ENCODE assay signal across 1 cellular context in the genomic region with DNA sequence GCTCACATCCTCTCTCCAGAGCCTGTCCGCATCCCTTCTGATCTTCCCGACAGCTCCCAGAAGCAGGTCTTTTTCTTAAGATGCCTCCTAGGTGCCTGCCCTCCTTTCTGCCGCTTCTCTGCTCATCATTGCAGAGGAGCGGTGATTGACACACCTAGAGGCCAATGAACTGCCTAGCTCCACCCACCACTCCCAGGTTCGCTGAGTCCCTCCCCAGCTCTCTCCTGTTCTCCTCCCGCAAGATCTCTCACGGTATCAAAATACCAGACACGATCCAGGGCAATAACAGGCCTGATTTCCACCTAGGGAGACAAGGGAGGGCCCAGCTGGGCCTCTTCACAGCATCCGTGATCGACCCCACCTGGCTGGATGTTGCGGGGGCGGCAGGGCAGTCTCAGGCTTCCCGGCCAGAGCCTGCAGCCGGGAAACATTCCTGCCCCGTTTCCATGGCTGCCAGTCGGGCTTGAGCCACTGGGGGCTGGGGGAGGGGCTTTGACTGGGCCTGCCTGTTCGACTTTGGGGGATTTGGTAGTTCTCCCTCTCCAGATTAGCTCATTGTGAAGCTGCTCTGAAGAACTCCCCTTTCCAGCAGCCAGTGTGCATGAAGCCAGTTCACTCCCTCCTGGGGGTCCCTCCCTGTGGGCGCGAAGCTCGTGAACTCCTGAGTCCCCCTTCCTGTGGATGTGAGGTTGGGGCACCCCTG.
TF ChIP-seq lines count a peak whose summit lies in the region.

No MANE protein-coding gene starts in this region.

TF ChIP-seq in H1, 55 proteins besides CTCF, POLR2A, EP300 and RAD21 (continued from another document):
- TF ChIP-seq RBBP5 (IDR thresholded peaks at IDR 0.05; ENCODE audit: borderline replicate concordance, low read depth, low read length) (peak; percentile 96; the same call in 1 of the 2 replicates), SP1 (IDR thresholded peaks at IDR 0.05; ENCODE audit: low read depth, low read length) (peak; percentile 93), KDM4A (IDR thresholded peaks at IDR 0.05; ENCODE audit: low read depth, low read length, severe bottlenecking) (peak; percentile 81), TAF1 (IDR thresholded peaks at IDR 0.05; ENCODE audit: low read depth, low read length) (peak; percentile 58; the same call in 1 of the 2 replicates), EGR1 (IDR thresholded peaks at IDR 0.05; ENCODE audit: borderline replicate concordance, low read depth, low read length) (peak; percentile 98)
- TF ChIP-seq, protein P1, sequence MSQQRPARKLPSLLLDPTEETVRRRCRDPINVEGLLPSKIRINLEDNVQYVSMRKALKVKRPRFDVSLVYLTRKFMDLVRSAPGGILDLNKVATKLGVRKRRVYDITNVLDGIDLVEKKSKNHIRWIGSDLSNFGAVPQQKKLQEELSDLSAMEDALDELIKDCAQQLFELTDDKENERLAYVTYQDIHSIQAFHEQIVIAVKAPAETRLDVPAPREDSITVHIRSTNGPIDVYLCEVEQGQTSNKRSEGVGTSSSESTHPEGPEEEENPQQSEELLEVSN (IDR thresholded peaks at IDR 0.05) = no peak
